ENCODE assay signal across 28 cellular contexts in the genomic region with DNA sequence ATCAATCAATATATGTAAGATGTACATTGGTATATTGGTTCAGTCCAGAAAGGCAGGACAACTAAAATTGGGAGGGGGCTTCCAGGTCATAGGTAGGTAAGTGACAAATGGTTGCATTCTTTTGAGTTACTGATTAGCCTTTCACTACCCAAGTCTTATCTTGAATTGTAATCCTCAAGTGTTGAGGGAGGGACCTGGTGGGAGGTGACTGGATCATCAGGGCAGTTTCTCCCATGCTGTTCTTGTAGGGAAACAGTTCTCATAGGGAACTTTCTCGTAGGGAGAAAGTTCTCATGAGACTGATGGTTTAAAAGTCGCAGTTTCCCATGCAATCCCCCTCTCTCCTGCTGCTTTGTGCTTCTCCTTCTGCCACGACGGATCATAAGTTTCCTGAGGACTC.
"Had no signal": no experiment of that assay in that cellular context is flagged by ENCODE, and none has a peak within 500 bp of the region (broad histone marks: within the 10 kb centered on the region; RNA-seq: fewer than 3 reads in every experiment).

No MANE protein-coding gene starts in this region.

- H3K9me3 ChIP-seq: colonic mucosa, esophagus muscularis mucosa, esophagus squamous epithelium, gastrocnemius medialis, gastroesophageal sphincter, heart left ventricle had no signal

- DNase-seq: colonic mucosa; cortex of kidney; dermis blood vessel endothelial cell; dorsolateral prefrontal cortex; effector CD4-positive, alpha-beta T cell; effector CD8-positive, alpha-beta T cell; effector memory CD4-positive, alpha-beta T cell; effector memory CD8-positive, alpha-beta T cell; erythroblast; esophagus squamous epithelium; foreskin fibroblast; foreskin keratinocyte; foreskin melanocyte; gastrocnemius medialis; glutamatergic neuron; head of caudate nucleus; heart left ventricle; heart right ventricle had no signal

- H3K27me3 ChIP-seq: colonic mucosa, dorsolateral prefrontal cortex, esophagus muscularis mucosa, esophagus squamous epithelium, foreskin keratinocyte, gastrocnemius medialis, gastroesophageal sphincter, heart left ventricle, heart right ventricle had no signal

- H3K4me3 ChIP-seq: colonic mucosa, coronary artery, dorsolateral prefrontal cortex, esophagus muscularis mucosa, esophagus squamous epithelium, gastrocnemius medialis, gastroesophageal sphincter, heart left ventricle, heart right ventricle had no signal

- H3K4me1 ChIP-seq: colonic mucosa, esophagus muscularis mucosa, esophagus squamous epithelium, foreskin keratinocyte, gastrocnemius medialis, gastroesophageal sphincter, heart left ventricle, heart right ventricle had no signal

- ATAC-seq: effector memory CD8-positive, alpha-beta T cell; esophagus mucosa; foreskin keratinocyte; gastrocnemius medialis; gastroesophageal sphincter; heart left ventricle; heart right ventricle had no signal

- H3K4me3 Mint-ChIP-seq: dendritic cell treated with granulocyte-macrophage colony-stimulating factor and Interleukin-4, amounts not matched to agents 40 ng/mL and 50 ng/mL, for 4 days; effector memory CD8-positive, alpha-beta T cell had no signal

- FAIRE-seq: colon, endometrium, endothelial cell of umbilical vein, frontal cortex had no signal

- H3K27ac Mint-ChIP-seq: dendritic cell treated with granulocyte-macrophage colony-stimulating factor and Interleukin-4, amounts not matched to agents 40 ng/mL and 50 ng/mL, for 4 days; effector memory CD8-positive, alpha-beta T cell had no signal

- H3K36me3 ChIP-seq: colonic mucosa, esophagus muscularis mucosa, esophagus squamous epithelium, gastrocnemius medialis, gastroesophageal sphincter, heart left ventricle, heart right ventricle had no signal

- H3K27ac ChIP-seq: colonic mucosa, coronary artery, dorsolateral prefrontal cortex, epithelial cell of prostate, esophagus muscularis mucosa, esophagus squamous epithelium, foreskin keratinocyte, gastrocnemius medialis, gastroesophageal sphincter, heart left ventricle, heart right ventricle had no signal

- H3K27me3 Mint-ChIP-seq: dendritic cell treated with granulocyte-macrophage colony-stimulating factor and Interleukin-4, amounts not matched to agents 40 ng/mL and 50 ng/mL, for 4 days; effector memory CD8-positive, alpha-beta T cell had no signal

- H3K9me3 Mint-ChIP-seq: dendritic cell treated with granulocyte-macrophage colony-stimulating factor and Interleukin-4, amounts not matched to agents 40 ng/mL and 50 ng/mL, for 4 days had no signal
